In genomic region chr5:16889972-16890519, GRCh38 we compare ENCODE assay signal across 13 cellular contexts. TPM values are rescaled to one million over a fixed set of nuclear protein-coding genes. Genes with fewer than 3 reads are reported as not detected.
DNase-seq lines count a peak whose midpoint lies in the region; ATAC-seq and TF ChIP-seq lines count a peak whose summit lies in the region.
"Had no signal": no experiment of that assay in that cellular context is flagged by ENCODE, and none has a peak within 500 bp of the region (broad histone marks: within the 10 kb centered on the region; RNA-seq: fewer than 3 reads in every experiment).

No MANE protein-coding gene starts in this region.

- no peaks in the 10 kb centered on the region for H3K9me3 Mint-ChIP-seq in activated T-helper 17 cell treated with anti-CD3 and anti-CD28 coated beads, Interleukin-2, amount 50 U/mL, for 72 hours
- peaks cover 0 to 5% (median 0%) of the 10 kb centered on the region in 5 donors for H3K9me3 Mint-ChIP-seq in CD8-positive, alpha-beta memory T cell
- H3K9me3 Mint-ChIP-seq: activated naive CD8-positive, alpha-beta T cell treated with anti-CD3 and anti-CD28 coated beads, Interleukin-2, amount 50 U/mL, for 24 hours had no signal

- peaks cover 11% of the 10 kb centered on the region for H3K27me3 Mint-ChIP-seq in activated T-helper 17 cell treated with anti-CD3 and anti-CD28 coated beads, Interleukin-2, amount 50 U/mL, for 72 hours
- peaks cover 0 to 5% of the 10 kb centered on the region in 2 donors for H3K27me3 Mint-ChIP-seq in CD8-positive, alpha-beta memory T cell

- TF ChIP-seq CTCF in HCT116 (IDR thresholded peaks at IDR 0.05 in 2 of 3, conservative IDR thresholded peaks at IDR 0.05 in 1 of 3; ENCODE audit: borderline replicate concordance in 1 of 3, insufficient read depth in 1 of 3, low read depth in 2 of 3, low read length in 2 of 3): no peak
- no peak for TF ChIP-seq CTCF in fibroblast of mammary gland (conservative IDR thresholded peaks at IDR 0.05; ENCODE audit: control insufficient read depth, insufficient read depth, low read depth, low read length)

- intact Hi-C loops in HCT116 (cut with micrococcal nuclease): no loop called here

- TF ChIP-seq RAD21 in HCT116 (IDR thresholded peaks at IDR 0.05; ENCODE audit: low read depth): no peak

- RAD21 ChIA-PET in HCT116 (lab: Charles Lee; ENCODE audit: low non-redundant PET in 1 of 2, low total read pairs in 2 of 2, uncharacterized antibody in 2 of 2, unreplicated experiment in 2 of 2): interaction anchor here in 1 of 2 experiments (0.9 kb wide), 1 partner anchor 54 kb away, joined by 3 read pairs; no protein-coding TSS in a partner anchor

- H3K36me3 ChIP-seq in HCT116 (ENCODE audit: control insufficient read depth in 1 of 2, insufficient read depth in 2 of 2, low read length in 2 of 2): no peaks in the 10 kb centered on the region
- H3K36me3 ChIP-seq in SK-N-MC (ENCODE audit: insufficient read depth, low read length): peaks cover 12% of the 10 kb centered on the region; the same call in 1 of the 2 replicates
- peaks cover 3% of the 10 kb centered on the region for H3K36me3 ChIP-seq in skeletal muscle satellite cell (ENCODE audit: insufficient read depth, low read length)
- H3K36me3 ChIP-seq in CD8-positive, alpha-beta memory T cell (ENCODE audit: insufficient read depth, low read length): no peaks in the 10 kb centered on the region
- H3K36me3 ChIP-seq: HAP-1, suprapubic skin had no signal

- no peaks in the 10 kb centered on the region for H3K4me1 Mint-ChIP-seq in activated T-helper 17 cell treated with anti-CD3 and anti-CD28 coated beads, Interleukin-2, amount 50 U/mL, for 72 hours
- H3K4me1 Mint-ChIP-seq in CD8-positive, alpha-beta memory T cell: no peaks in the 10 kb centered on the region
- H3K4me1 Mint-ChIP-seq: activated naive CD8-positive, alpha-beta T cell treated with anti-CD3 and anti-CD28 coated beads, Interleukin-2, amount 50 U/mL, for 24 hours had no signal

- no peak for TF ChIP-seq POLR2A in HCT116 (IDR thresholded peaks at IDR 0.05; ENCODE audit: borderline replicate concordance, extremely low read depth, insufficient read depth, insufficient read length)

- H3K4me2 ChIP-seq in HCT116 (ENCODE audit: low read length) (peak overlapping the region; percentile 74), skeletal muscle satellite cell (ENCODE audit: low read length) (peak overlapping the region; percentile 75)

- no peaks in the 10 kb centered on the region for H4K20me1 ChIP-seq in HCT116 (ENCODE audit: insufficient read depth)

- H3K27ac ChIP-seq in HCT116 (ENCODE audit: low read depth, low read length) (peak overlapping the region; percentile 52; the same call in 1 of the 2 replicates), SK-N-MC (peak overlapping the region; percentile 98)
- H3K27ac ChIP-seq in CD8-positive, alpha-beta memory T cell (ENCODE audit: low read depth, low read length): no peak overlapping the region
- H3K27ac ChIP-seq: suprapubic skin had no signal

- H3K9me3 ChIP-seq in HCT116 (ENCODE audit: control insufficient read depth in 1 of 2, insufficient read depth in 1 of 2, low read depth in 1 of 2, low read length in 2 of 2) (no peaks in the 10 kb centered on the region), SK-N-MC (ENCODE audit: low read depth, low read length) (no peaks in the 10 kb centered on the region), skeletal muscle satellite cell (replicated peaks; ENCODE audit: low read length) (no peaks in the 10 kb centered on the region)
- no peaks in the 10 kb centered on the region for H3K9me3 ChIP-seq in CD8-positive, alpha-beta memory T cell (ENCODE audit: low read length)
- H3K9me3 ChIP-seq: HAP-1, suprapubic skin had no signal

- H3K4me3 ChIP-seq in HCT116 (replicated peaks in 1 of 2; ENCODE audit: low read depth in 1 of 2, low read length in 2 of 2) (peak overlapping the region; percentile 13 to 39), SK-N-MC (peak overlapping the region; percentile 58), fibroblast of mammary gland (ENCODE audit: control insufficient read depth, low read depth, low read length) (no peak overlapping the region), skeletal muscle satellite cell (ENCODE audit: low read length) (peak overlapping the region; percentile 46)
- H3K4me3 ChIP-seq in CD8-positive, alpha-beta memory T cell (ENCODE audit: low read length): no peak overlapping the region
- H3K4me3 ChIP-seq: HAP-1, suprapubic skin had no signal

- no peaks in the 10 kb centered on the region for H3K9me2 ChIP-seq in HCT116 (ENCODE audit: insufficient read depth)

- H3K4me1 ChIP-seq in HCT116 (ENCODE audit: control insufficient read depth in 1 of 2, insufficient read depth in 2 of 2, low read length in 2 of 2) (peaks cover 75 to 84% of the 10 kb centered on the region in 2 experiments), skeletal muscle satellite cell (ENCODE audit: control insufficient read depth, insufficient read depth, low read length) (peaks cover 57% of the 10 kb centered on the region)
- no peaks in the 10 kb centered on the region for H3K4me1 ChIP-seq in CD8-positive, alpha-beta memory T cell (ENCODE audit: insufficient read depth, low read length)

- H3K4me3 Mint-ChIP-seq in activated T-helper 17 cell treated with anti-CD3 and anti-CD28 coated beads, Interleukin-2, amount 50 U/mL, for 72 hours: no peak overlapping the region
- H3K4me3 Mint-ChIP-seq in CD8-positive, alpha-beta memory T cell: no peak overlapping the region
- H3K4me3 Mint-ChIP-seq: activated naive CD8-positive, alpha-beta T cell treated with anti-CD3 and anti-CD28 coated beads, Interleukin-2, amount 50 U/mL, for 24 hours had no signal

- POLR2A ChIA-PET in HCT116 (lab: Charles Lee): no interaction called here
- POLR2A ChIA-PET in CD8-positive, alpha-beta memory T cell (lab: Charles Lee): no interaction called here

- no peak for ATAC-seq in HCT116
- no peak for ATAC-seq in activated T-helper 17 cell treated with anti-CD3 and anti-CD28 coated beads, Interleukin-2, amount 50 U/mL, for 72 hours (replicated peaks)
- ATAC-seq: activated naive CD8-positive, alpha-beta T cell treated with anti-CD3 and anti-CD28 coated beads, Interleukin-2, amount 50 U/mL, for 24 hours had no signal

- no peak overlapping the region for H2AFZ ChIP-seq in HCT116 (ENCODE audit: low read depth, low read length, poor library complexity, severe bottlenecking)

- H3K36me3 Mint-ChIP-seq in activated T-helper 17 cell treated with anti-CD3 and anti-CD28 coated beads, Interleukin-2, amount 50 U/mL, for 72 hours (ENCODE audit: low read depth): no peaks in the 10 kb centered on the region
- H3K36me3 Mint-ChIP-seq in CD8-positive, alpha-beta memory T cell: no peaks in the 10 kb centered on the region

- DNase-seq in HCT116 (ENCODE audit: low read depth, low spot score) (no peak), SK-N-MC (ENCODE audit: low read depth, low spot score) (no peak), fibroblast of mammary gland (ENCODE audit: low read depth) (peak; percentile 64), NCI-H2227 treated with DMSO at 0.1 percent for 48 hours (lab: John Stamatoyannopoulos, UW) (no peak), HUDEP-2 (lab: John Stamatoyannopoulos, UW; ENCODE audit: unreplicated experiment in 76 of 76) (no peak)
- no peak for DNase-seq in CD8-positive, alpha-beta memory T cell
- DNase-seq: activated naive CD8-positive, alpha-beta T cell treated with anti-CD3 and anti-CD28 coated beads, Interleukin-2, amount 50 U/mL, for 24 hours; effector CD8-positive, alpha-beta T cell; midbrain had no signal

- H3K9ac ChIP-seq in HCT116 (ENCODE audit: low read length): peak overlapping the region; percentile 36
- H3K9ac ChIP-seq in SK-N-MC (ENCODE audit: insufficient read length): peak overlapping the region; percentile 58
- H3K9ac ChIP-seq in skeletal muscle satellite cell (ENCODE audit: low read depth, low read length): peak overlapping the region; percentile 72

- no peak overlapping the region for H3K27ac Mint-ChIP-seq in activated T-helper 17 cell treated with anti-CD3 and anti-CD28 coated beads, Interleukin-2, amount 50 U/mL, for 72 hours
- no peak overlapping the region for H3K27ac Mint-ChIP-seq in CD8-positive, alpha-beta memory T cell
- H3K27ac Mint-ChIP-seq: activated naive CD8-positive, alpha-beta T cell treated with anti-CD3 and anti-CD28 coated beads, Interleukin-2, amount 50 U/mL, for 24 hours had no signal

- CTCF ChIA-PET in HCT116 (lab: Charles Lee): no interaction called here
- CTCF ChIA-PET in CD8-positive, alpha-beta memory T cell (lab: Charles Lee): no interaction called here

- peaks cover 76% of the 10 kb centered on the region for H3K79me2 ChIP-seq in HCT116 (ENCODE audit: insufficient read depth, low read length)

- no TSS peak for BruUV-seq in HCT116 (replicated peaks; lab: Mats Ljungman, UMichigan)

- no peaks in the 10 kb centered on the region for H3K27me3 ChIP-seq in HCT116 (ENCODE audit: insufficient read depth, low read length)
- no peaks in the 10 kb centered on the region for H3K27me3 ChIP-seq in skeletal muscle satellite cell (ENCODE audit: control insufficient read depth, insufficient read depth, low read length)
- no peaks in the 10 kb centered on the region for H3K27me3 ChIP-seq in CD8-positive, alpha-beta memory T cell (ENCODE audit: insufficient read depth, low read length, poor library complexity, severe bottlenecking)
- H3K27me3 ChIP-seq: suprapubic skin had no signal

TF ChIP-seq in HCT116, 20 proteins besides CTCF, POLR2A, EP300 and RAD21 (continues in another document):
- TF ChIP-seq EZH2 (IDR thresholded peaks at IDR 0.05) (no peak), FOSL1 (IDR thresholded peaks at IDR 0.05; ENCODE audit: low read depth) (peak; percentile 81), CEBPB (IDR thresholded peaks at IDR 0.05; ENCODE audit: low read depth) (no peak), SRF (IDR thresholded peaks at IDR 0.05; ENCODE audit: low read depth) (0 out of 2 replicates have a peak, but pooled peaks have one; percentile 44), JUND (IDR thresholded peaks at IDR 0.05) (peak; percentile 51), SIN3A (IDR thresholded peaks at IDR 0.05; ENCODE audit: low read depth) (no peak), YY1 (IDR thresholded peaks at IDR 0.05; ENCODE audit: extremely low read depth, insufficient replicate concordance, low read depth, low read length) (no peak)
- TF ChIP-seq, protein P1, sequence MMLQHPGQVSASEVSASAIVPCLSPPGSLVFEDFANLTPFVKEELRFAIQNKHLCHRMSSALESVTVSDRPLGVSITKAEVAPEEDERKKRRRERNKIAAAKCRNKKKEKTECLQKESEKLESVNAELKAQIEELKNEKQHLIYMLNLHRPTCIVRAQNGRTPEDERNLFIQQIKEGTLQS (IDR thresholded peaks at IDR 0.05): no peak
- TF ChIP-seq, protein P2, sequence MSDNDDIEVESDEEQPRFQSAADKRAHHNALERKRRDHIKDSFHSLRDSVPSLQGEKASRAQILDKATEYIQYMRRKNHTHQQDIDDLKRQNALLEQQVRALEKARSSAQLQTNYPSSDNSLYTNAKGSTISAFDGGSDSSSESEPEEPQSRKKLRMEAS (IDR thresholded peaks at IDR 0.05): 0 out of 2 replicates have a peak, but pooled peaks have one; percentile 40

RNA-seq across cellular contexts. Expression of gene MYO10, which starts 46.0 kb away (rescaled TPM):
- 34.9 TPM for total RNA-seq in HCT116 (2021; ENCODE audit: unreplicated experiment)
- polyA plus RNA-seq in HCT116 (2012): 18.3 and 19.3 TPM in 2 replicates
- total RNA-seq in skeletal muscle satellite cell (2012; rRNA removed): 6.8 and 9.4 TPM in 2 replicates
- under 1 TPM; 0.34 to 0.80 TPM for total RNA-seq in activated T-helper 17 cell treated with anti-CD3 and anti-CD28 coated beads, Interleukin-2, amount 50 U/mL, for 72 hours
- under 1 TPM; 0.11 to 0.18 TPM for total RNA-seq in CD8-positive, alpha-beta memory T cell
- polyA plus RNA-seq in CD8-positive, alpha-beta memory T cell: not detected

Comparison
In these comparisons a context has a peak if more than half of its experiments do, and no peak if none do; other contexts are left out.
1. H3K4me3 ChIP-seq: peak in HCT116 (2 of 2), SK-N-MC (single experiment) and skeletal muscle satellite cell (single experiment); none in fibroblast of mammary gland (single experiment) and CD8-positive, alpha-beta memory T cell (single experiment).
2. RNA of gene MYO10, which starts 46.0 kb away (total RNA-seq): 34.9 TPM in HCT116 (single experiment); 0.34 to 0.80 TPM in activated T-helper 17 cell treated with anti-CD3 and anti-CD28 coated beads, Interleukin-2, amount 50 U/mL, for 72 hours and 0.11 to 0.18 TPM in CD8-positive, alpha-beta memory T cell; every median in the first group is over 10 times any median in the second.
3. Peak in every context shown above with its lines, with median percentiles within 50 percentile points of each other: H3K9ac ChIP-seq.